ENCODE assay signal across 10 cellular contexts in the genomic region with DNA sequence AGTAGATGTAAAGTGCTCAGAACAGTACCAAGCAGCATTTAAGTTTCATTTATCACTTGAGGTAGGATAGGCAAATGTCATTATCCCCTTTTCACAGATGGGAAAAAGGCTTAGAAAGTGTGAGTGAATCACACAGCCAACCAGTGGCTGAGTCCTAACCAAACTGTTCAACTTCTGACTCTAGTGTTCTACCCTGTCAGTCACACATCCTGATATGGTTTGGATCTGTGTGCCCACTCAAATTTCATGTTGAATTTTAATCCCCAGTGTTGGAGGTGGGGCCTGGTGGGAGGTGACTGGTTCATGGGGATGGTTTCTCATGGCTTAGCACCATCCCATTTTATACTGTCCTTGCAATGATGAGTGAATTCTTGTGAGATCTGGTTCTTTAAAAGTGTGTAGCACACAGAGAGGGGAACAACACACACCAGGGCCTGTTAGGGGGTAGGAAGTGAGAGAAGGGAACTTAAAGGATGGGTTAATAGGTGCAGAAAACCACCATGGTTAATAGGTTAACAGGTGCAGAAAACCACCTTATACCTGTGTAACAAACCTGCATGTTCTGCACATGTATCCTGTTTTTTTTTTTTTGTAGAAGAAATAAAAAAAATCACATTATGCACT.
DNase-seq lines count a peak whose midpoint lies in the region; ATAC-seq, FAIRE-seq and TF ChIP-seq lines count a peak whose summit lies in the region.
"Had no signal": no experiment of that assay in that cellular context is flagged by ENCODE, and none has a peak within 500 bp of the region (broad histone marks: within the 10 kb centered on the region; RNA-seq: fewer than 3 reads in every experiment).

No MANE protein-coding gene starts in this region.

- no peak overlapping the region for H3K27ac Mint-ChIP-seq in CD4-positive, alpha-beta T cell

- CTCF ChIA-PET in PC-3 (lab: Charles Lee): no interaction called here
- CTCF ChIA-PET in CD4-positive, alpha-beta T cell (lab: Charles Lee): no interaction called here

- POLR2A ChIA-PET in PC-3 (lab: Charles Lee; ENCODE audit: unreplicated experiment): no interaction called here
- POLR2A ChIA-PET in CD4-positive, alpha-beta T cell (lab: Charles Lee): no interaction called here

- no peaks in the 10 kb centered on the region for H3K79me2 ChIP-seq in PC-3 (ENCODE audit: low read length)

- TF ChIP-seq CTCF in PC-3 (conservative IDR thresholded peaks at IDR 0.05; ENCODE audit: low read depth, low read length): no peak
- TF ChIP-seq CTCF in CD4-positive, alpha-beta T cell (IDR thresholded peaks at IDR 0.05): no peak
- no peak for TF ChIP-seq CTCF in D721Med (IDR thresholded peaks at IDR 0.05; ENCODE audit: insufficient read depth, missing control alignments)

- H3K36me3 ChIP-seq in PC-3 (ENCODE audit: low read depth, low read length): no peaks in the 10 kb centered on the region

- H3K4me1 ChIP-seq in PC-3 (ENCODE audit: insufficient read depth, low read length): no peaks in the 10 kb centered on the region

- no peak overlapping the region for H2AFZ ChIP-seq in PC-3 (ENCODE audit: low read length)

- no peaks in the 10 kb centered on the region for H4K20me1 ChIP-seq in PC-3 (ENCODE audit: low read length)

- DNase-seq in PC-3: peak; percentile 10
- peak; percentile 7 for DNase-seq in stimulated activated CD4-positive, alpha-beta T cell treated with anti-CD3 and anti-CD28 coated beads, Interleukin-12 subunit alpha, Interleukin-12 subunit beta, amount 100 ng/mL, for 4 hours
- no peak for DNase-seq in iPS-NIHi7 (ENCODE audit: extremely low spot score)
- no peak for DNase-seq in CD4-positive, alpha-beta T cell
- DNase-seq in mesenteric fat pad (ENCODE audit: low spot score): no peak
- DNase-seq in D721Med (ENCODE audit: insufficient read length, low spot score): no peak
- DNase-seq: retina had no signal

- no peak for FAIRE-seq in D721Med (lab: Jason Lieb, UNC)
- FAIRE-seq: H54 had no signal

- H3K4me2 ChIP-seq in PC-3 (ENCODE audit: low read length): no peak overlapping the region

- H3K27me3 Mint-ChIP-seq in CD4-positive, alpha-beta T cell: no peaks in the 10 kb centered on the region

- intact Hi-C loops in PC-3 (cut with micrococcal nuclease): no loop called here
- intact Hi-C loops in CD4-positive, alpha-beta T cell (cut with DNase I, micrococcal nuclease): no loop called here

- no peak overlapping the region for H3K27ac ChIP-seq in PC-3 (ENCODE audit: low read length)
- no peak overlapping the region for H3K27ac ChIP-seq in CD4-positive, alpha-beta T cell (ENCODE audit: low read depth, low read length)

- H3K9ac ChIP-seq in PC-3 (ENCODE audit: low read length): no peak overlapping the region

- ATAC-seq in GM19025 (IDR thresholded peaks at IDR 0.05; ENCODE audit: low read depth, unreplicated experiment) (peak; percentile 85), HG02642 (IDR thresholded peaks at IDR 0.05; ENCODE audit: poor library complexity, unreplicated experiment) (peak; percentile 95), PC-3 (peak; percentile 27; the same call in 1 of the 2 replicates)
- no peak for ATAC-seq in CD4-positive, alpha-beta T cell (ENCODE audit: poor library complexity)

- no peaks in the 10 kb centered on the region for H3K27me3 ChIP-seq in PC-3 (ENCODE audit: low read length)
- H3K27me3 ChIP-seq in CD4-positive, alpha-beta T cell (ENCODE audit: control insufficient read depth, insufficient read depth, low read length): no peaks in the 10 kb centered on the region

- H3F3A ChIP-seq in PC-3 (ENCODE audit: low read length, unreplicated experiment): no peaks in the 10 kb centered on the region

- H3K9me3 Mint-ChIP-seq in CD4-positive, alpha-beta T cell: peaks cover 2% of the 10 kb centered on the region

- no peaks in the 10 kb centered on the region for H3K4me1 Mint-ChIP-seq in CD4-positive, alpha-beta T cell (ENCODE audit: low read depth)

- no peaks in the 10 kb centered on the region for H3K9me3 ChIP-seq in PC-3 (ENCODE audit: low read length)
- H3K9me3 ChIP-seq in CD4-positive, alpha-beta T cell (ENCODE audit: control insufficient read depth, low read length): no peaks in the 10 kb centered on the region

- no peaks in the 10 kb centered on the region for H3K9me2 ChIP-seq in PC-3 (replicated peaks; ENCODE audit: low read length)

- no peak overlapping the region for H3K4me3 Mint-ChIP-seq in CD4-positive, alpha-beta T cell

- no TSS peak for BruUV-seq in PC-3 (replicated peaks; lab: Mats Ljungman, UMichigan)

- H3K4me3 ChIP-seq in PC-3 (ENCODE audit: low read length): no peak overlapping the region

- H3K36me3 Mint-ChIP-seq in CD4-positive, alpha-beta T cell (ENCODE audit: low read depth): no peaks in the 10 kb centered on the region

Comparison
In these comparisons a context has a peak if more than half of its experiments do, and no peak if none do; other contexts are left out.
1. DNase-seq: peak in PC-3 (single experiment) and stimulated activated CD4-positive, alpha-beta T cell treated with anti-CD3 and anti-CD28 coated beads, Interleukin-12 subunit alpha, Interleukin-12 subunit beta, amount 100 ng/mL, for 4 hours (single experiment); none in iPS-NIHi7 (single experiment), CD4-positive, alpha-beta T cell (0 of 10), mesenteric fat pad (single experiment) and D721Med (single experiment).